In the genomic region with DNA sequence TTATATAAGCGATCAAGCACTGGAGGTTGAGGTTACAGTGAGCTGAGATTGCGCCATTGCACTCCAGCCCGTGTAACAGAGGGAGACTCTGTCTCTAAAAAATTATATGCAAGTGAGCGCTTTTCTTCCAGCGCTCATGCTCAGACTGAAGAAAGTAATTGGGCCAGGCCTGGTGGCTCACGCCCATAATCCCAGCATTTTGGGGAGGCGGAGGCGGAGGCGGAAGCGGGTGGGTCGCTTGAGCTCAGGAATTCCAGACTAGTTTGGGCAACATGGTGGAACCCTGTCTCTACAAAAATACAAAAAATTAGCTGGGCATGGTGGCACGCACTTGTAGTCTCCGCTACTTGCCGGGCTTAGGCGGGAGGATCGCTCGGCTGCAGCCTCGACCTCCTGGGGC, we compare ENCODE assay signal across 8 cellular contexts.
A peak's percentile ranks its signal among the peaks of the same experiment; 100 is the strongest.
DNase-seq lines count a peak whose midpoint lies in the region; TF ChIP-seq lines count a peak whose summit lies in the region.
"Not testable (repeated sequence)": the region's sequence is repeated elsewhere in the genome, so short reads cannot be mapped to it uniquely, and the experiment has no call there.

No MANE protein-coding gene starts in this region.

- H3K36me3 ChIP-seq in ascending aorta, esophagus muscularis mucosa: not testable (repeated sequence)

- not testable (repeated sequence) for H3K27me3 ChIP-seq in ascending aorta, esophagus muscularis mucosa

- H3K9me3 ChIP-seq in ascending aorta, esophagus muscularis mucosa: not testable (repeated sequence)

- WGBS in esophagus muscularis mucosa: 65% methylated on average over 18 of the region's 18 CpGs

- H3K27ac ChIP-seq in 22Rv1: peak overlapping the region; percentile 91
- H3K27ac ChIP-seq in ascending aorta: not testable (repeated sequence)
- peak overlapping the region in 3 of 4 donors; percentile 84 to 95 (median 91) for H3K27ac ChIP-seq in esophagus muscularis mucosa (replicated peaks in 1 of 4)

- H3K4me3 ChIP-seq in ascending aorta (peak overlapping the region; percentile 66 to 96), esophagus muscularis mucosa (peak overlapping the region; percentile 59 to 83 (median 76))

- TF ChIP-seq CTCF in 22Rv1 (IDR thresholded peaks at IDR 0.05); ascending aorta (IDR thresholded peaks at IDR 0.05); esophagus muscularis mucosa (IDR thresholded peaks at IDR 0.05): not testable (repeated sequence)

- H3K4me1 ChIP-seq in ascending aorta: not testable (repeated sequence)
- peaks cover 5 to 10% (median 7%) of the 10 kb centered on the region in 4 donors for H3K4me1 ChIP-seq in esophagus muscularis mucosa

- not testable (repeated sequence) for TF ChIP-seq POLR2A in esophagus muscularis mucosa (IDR thresholded peaks at IDR 0.05; ENCODE audit: low read depth)

- DNase-seq in ELF-1 (ENCODE audit: low read depth, low spot score): peak; percentile 64
- DNase-seq in NCI-H1417 (lab: John Stamatoyannopoulos, UW): peak in 2 of 3 experiments; percentile 3 to 22
- DNase-seq in SW480 (ENCODE audit: low spot score): peak; percentile 1
- DNase-seq in ascending aorta (ENCODE audit: low spot score in 2 of 2); esophagus muscularis mucosa (ENCODE audit: extremely low spot score): not testable (repeated sequence)
- peak; percentile 69 for DNase-seq in kidney tubule cell (ENCODE audit: low spot score)
- peak; percentile 79 for DNase-seq in posterior vena cava (ENCODE audit: low spot score)

- TF ChIP-seq EP300 in esophagus muscularis mucosa (IDR thresholded peaks at IDR 0.05): not testable (repeated sequence)

- intact Hi-C loops in ascending aorta (cut with DNase I): loop anchor here (10.0 kb wide), 2 partner anchors 141 to 599 kb away; no protein-coding TSS in a partner anchor
- intact Hi-C loops in esophagus muscularis mucosa (cut with DNase I); posterior vena cava (cut with DNase I): not testable (repeated sequence)
